25 cellular contexts compared by ENCODE assay signal in the genomic region with DNA sequence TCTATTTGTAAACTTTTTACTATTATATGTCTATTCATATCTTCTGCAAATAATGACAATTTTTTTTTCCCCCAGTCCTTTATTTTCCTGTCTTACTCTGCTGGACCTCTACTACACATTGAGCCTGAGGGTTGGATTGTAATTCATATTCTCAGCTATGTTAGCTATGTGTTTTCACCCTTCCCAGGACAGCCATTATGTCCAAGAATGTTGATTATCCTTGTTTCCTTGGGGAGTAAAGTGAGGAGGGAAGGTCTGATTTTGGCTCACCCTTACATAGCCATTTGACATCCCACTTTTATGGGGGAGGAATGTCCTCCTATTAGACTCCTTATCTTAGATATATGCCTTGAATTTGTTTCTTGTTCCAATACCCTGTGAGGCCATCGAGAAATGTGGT. TPM values are rescaled to one million over a fixed set of nuclear protein-coding genes. Genes with fewer than 3 reads are reported as not detected.
DNase-seq lines count a peak whose midpoint lies in the region; ATAC-seq, FAIRE-seq and TF ChIP-seq lines count a peak whose summit lies in the region.
"Had no signal": no experiment of that assay in that cellular context is flagged by ENCODE, and none has a peak within 500 bp of the region (broad histone marks: within the 10 kb centered on the region; RNA-seq: fewer than 3 reads in every experiment).

No MANE protein-coding gene starts in this region.

- no peak overlapping the region for H3K23ac ChIP-seq in trophoblast cell (ENCODE audit: low read length)

- no peak overlapping the region for H2AK5ac ChIP-seq in trophoblast cell (ENCODE audit: low read length)

- no peak for DNase-seq in HTR-8/SVneo (ENCODE audit: insufficient read length, low spot score)
- DNase-seq in PC-9: no peak
- peak; percentile 3 for DNase-seq in astrocyte of the hippocampus (ENCODE audit: low read depth, low spot score)
- peak; percentile 24 to 77 for DNase-seq in trophoblast cell
- no peak for DNase-seq in stimulated activated CD4-positive, alpha-beta T cell treated with anti-CD3 and anti-CD28 coated beads, Interleukin-4, amount 100 ng/mL, for 24 hours
- no peak for DNase-seq in NCI-H524 (lab: John Stamatoyannopoulos, UW)
- DNase-seq in ovary: no peak
- DNase-seq: 8988T; ACHN; AML-193; BE2C; CD4-positive, alpha-beta T cell; CD8-positive, alpha-beta memory T cell; DMS 273 treated with DMSO at 0.1 percent for 48 hours; DMS53; DMS79 treated with DMSO at 0.1 percent for 48 hours; GM23248; H9 had no signal

- no peaks in the 10 kb centered on the region for H3K79me1 ChIP-seq in trophoblast cell (ENCODE audit: low read length)

- CTCF ChIA-PET in PC-9 (lab: Charles Lee): no interaction called here

- no peak overlapping the region for H2BK12ac ChIP-seq in trophoblast cell (ENCODE audit: low read length)

- H3K27ac ChIP-seq in PC-9 (no peak overlapping the region), trophoblast cell (ENCODE audit: low read depth, low read length) (no peak overlapping the region), ovary (no peak overlapping the region)
- H3K27ac ChIP-seq: A549; BLaER1 treated with 17β-estradiol and CSF1 and Interleukin-3, amounts not matched to agents 10 nM and 100 nM; GM23248 had no signal

- no peak overlapping the region for H3K14ac ChIP-seq in trophoblast cell (ENCODE audit: low read length)

- no peak overlapping the region for H3K4ac ChIP-seq in trophoblast cell (ENCODE audit: low read depth, low read length)

- no peaks in the 10 kb centered on the region for H3K27me3 ChIP-seq in PC-9 (ENCODE audit: insufficient read depth, low read depth)
- H3K27me3 ChIP-seq in trophoblast cell (ENCODE audit: insufficient read depth, low read length): no peaks in the 10 kb centered on the region
- H3K27me3 ChIP-seq in ovary: no peaks in the 10 kb centered on the region
- H3K27me3 ChIP-seq: BE2C; BLaER1 treated with 17β-estradiol and CSF1 and Interleukin-3, amounts not matched to agents 10 nM and 100 nM had no signal

- H3K9ac ChIP-seq in trophoblast cell (ENCODE audit: low read length): no peak overlapping the region
- H3K9ac ChIP-seq: BLaER1 treated with 17β-estradiol and CSF1 and Interleukin-3, amounts not matched to agents 10 nM and 100 nM; GM23248 had no signal

- no peak overlapping the region for H4K12ac ChIP-seq in trophoblast cell (ENCODE audit: low read depth, low read length)

- H3K4me2 ChIP-seq in PC-9 (no peak overlapping the region), trophoblast cell (ENCODE audit: low read length) (no peak overlapping the region)
- H3K4me2 ChIP-seq: A549; BLaER1 treated with 17β-estradiol and CSF1 and Interleukin-3, amounts not matched to agents 10 nM and 100 nM had no signal

- H3K18ac ChIP-seq in trophoblast cell (ENCODE audit: low read length): no peak overlapping the region

- ATAC-seq in GM21619 (IDR thresholded peaks at IDR 0.05; ENCODE audit: unreplicated experiment): no peak
- ATAC-seq: A549, HCT116 had no signal

- TF ChIP-seq EP300 in ovary (IDR thresholded peaks at IDR 0.05): no peak

- intact Hi-C loops in PC-9 (cut with micrococcal nuclease; ENCODE audit: unreplicated experiment) (no loop called here), ovary (cut with DNase I) (no loop called here)

- H3F3A ChIP-seq in PC-9 (ENCODE audit: insufficient read depth, low read depth): no peaks in the 10 kb centered on the region

- H2BK120ac ChIP-seq in trophoblast cell (ENCODE audit: insufficient read depth, low read length, poor library complexity): no peak overlapping the region

- TF ChIP-seq POLR2A in ovary (IDR thresholded peaks at IDR 0.05): no peak

- TF ChIP-seq CTCF in PC-9 (conservative IDR thresholded peaks at IDR 0.05) (no peak), ovary (IDR thresholded peaks at IDR 0.05) (no peak)

- no peaks in the 10 kb centered on the region for H3K4me1 ChIP-seq in PC-9 (replicated peaks; ENCODE audit: insufficient read depth)
- no peaks in the 10 kb centered on the region for H3K4me1 ChIP-seq in trophoblast cell (ENCODE audit: control insufficient read depth in 1 of 2, insufficient read depth in 2 of 2, low read length in 2 of 2)
- H3K4me1 ChIP-seq in ovary (ENCODE audit: insufficient read depth): no peaks in the 10 kb centered on the region
- H3K4me1 ChIP-seq: A549; BE2C; BLaER1 treated with 17β-estradiol and CSF1 and Interleukin-3, amounts not matched to agents 10 nM and 100 nM had no signal

- no peak overlapping the region for H2BK5ac ChIP-seq in trophoblast cell (ENCODE audit: low read depth, low read length, poor library complexity)

- no peak overlapping the region for H4K91ac ChIP-seq in trophoblast cell (ENCODE audit: low read depth, low read length)

- peak; percentile 79 for FAIRE-seq in HTR-8/SVneo (lab: Jason Lieb, UNC)
- FAIRE-seq: A549, D721Med, G401.6, GM12892 had no signal

- H2AFZ ChIP-seq in PC-9 (0 out of 2 replicates have a peak overlapping the region, but pooled peaks have one; percentile 40), trophoblast cell (ENCODE audit: insufficient read depth, low read length, poor library complexity) (no peak overlapping the region)
- H2AFZ ChIP-seq: GM23248 had no signal

- H3K9me2 ChIP-seq in PC-9 (ENCODE audit: insufficient read depth): no peaks in the 10 kb centered on the region

- H3K9me3 ChIP-seq in PC-9 (ENCODE audit: insufficient read depth, low read depth) (no peaks in the 10 kb centered on the region), trophoblast cell (ENCODE audit: insufficient read depth, low read depth, low read length) (no peaks in the 10 kb centered on the region), ovary (no peaks in the 10 kb centered on the region)
- H3K9me3 ChIP-seq: A549; BE2C; BLaER1 treated with 17β-estradiol and CSF1 and Interleukin-3, amounts not matched to agents 10 nM and 100 nM had no signal

- POLR2A ChIA-PET in PC-9 (lab: Charles Lee; ENCODE audit: unreplicated experiment): no interaction called here

- whole genome bisulfite sequencing in trophoblast cell (ENCODE audit: extremely low coverage, insufficient coverage, insufficient read length): no CpG with 5 or more reads among the region's 1 CpG
- WGBS in ovary, 3 donors: 23 to 48% (median 27%) methylated on average over 1 of the region's 1 CpG

- H4K8ac ChIP-seq in trophoblast cell (ENCODE audit: low read depth, low read length): no peak overlapping the region

- H3K79me2 ChIP-seq in PC-9 (ENCODE audit: low read depth) (no peaks in the 10 kb centered on the region), trophoblast cell (ENCODE audit: control insufficient read depth, insufficient read depth, low read length, poor library complexity) (no peaks in the 10 kb centered on the region)

- no peaks in the 10 kb centered on the region for H3K36me3 ChIP-seq in PC-9 (ENCODE audit: low read depth)
- H3K36me3 ChIP-seq in trophoblast cell (ENCODE audit: control insufficient read depth in 1 of 2, insufficient read depth in 2 of 2, low read length in 2 of 2): no peaks in the 10 kb centered on the region
- H3K36me3 ChIP-seq in ovary: no peaks in the 10 kb centered on the region
- H3K36me3 ChIP-seq: BE2C; BLaER1 treated with 17β-estradiol and CSF1 and Interleukin-3, amounts not matched to agents 10 nM and 100 nM had no signal

- H4K20me1 ChIP-seq in PC-9 (ENCODE audit: insufficient read depth): no peaks in the 10 kb centered on the region
- H4K20me1 ChIP-seq: BLaER1 treated with 17β-estradiol and CSF1 and Interleukin-3, amounts not matched to agents 10 nM and 100 nM had no signal

- BruUV-seq in PC-9 (replicated peaks; lab: Mats Ljungman, UMichigan): no TSS peak

- H3K4me3 ChIP-seq in PC-9: no peak overlapping the region
- H3K4me3 ChIP-seq in trophoblast cell (ENCODE audit: low read depth, low read length): no peak overlapping the region
- H3K4me3 ChIP-seq in ovary: no peak overlapping the region
- H3K4me3 ChIP-seq: A549; BLaER1 treated with 17β-estradiol and CSF1 and Interleukin-3, amounts not matched to agents 10 nM and 100 nM; GM23248 had no signal

RNA-seq across cellular contexts. Expression of a gene that starts 17.6 kb away (rescaled TPM):
- total RNA-seq in PC-9 (2021): 12.0 and 14.0 TPM in 2 replicates
- polyA plus RNA-seq in trophoblast cell (2013): 2.4 and 2.6 TPM in 2 replicates
- 10 to 100 TPM in 1 of 7 donors, 1 to 10 TPM in 6; 6.3 to 13.4 (median 8.6) TPM for total RNA-seq in ovary
- 1 to 10 TPM; 2.4 to 2.8 TPM for polyA plus RNA-seq in ovary

Comparison
In these comparisons a context has a peak if more than half of its experiments do, and no peak if none do; other contexts are left out.
1. DNase-seq: peak in astrocyte of the hippocampus (single experiment) and trophoblast cell (2 of 2); none in HTR-8/SVneo (single experiment), PC-9 (0 of 2), stimulated activated CD4-positive, alpha-beta T cell treated with anti-CD3 and anti-CD28 coated beads, Interleukin-4, amount 100 ng/mL, for 24 hours (single experiment), NCI-H524 (0 of 2) and ovary (0 of 5).